Comparison of ENCODE assay signal across 11 cellular contexts in the genomic region with DNA sequence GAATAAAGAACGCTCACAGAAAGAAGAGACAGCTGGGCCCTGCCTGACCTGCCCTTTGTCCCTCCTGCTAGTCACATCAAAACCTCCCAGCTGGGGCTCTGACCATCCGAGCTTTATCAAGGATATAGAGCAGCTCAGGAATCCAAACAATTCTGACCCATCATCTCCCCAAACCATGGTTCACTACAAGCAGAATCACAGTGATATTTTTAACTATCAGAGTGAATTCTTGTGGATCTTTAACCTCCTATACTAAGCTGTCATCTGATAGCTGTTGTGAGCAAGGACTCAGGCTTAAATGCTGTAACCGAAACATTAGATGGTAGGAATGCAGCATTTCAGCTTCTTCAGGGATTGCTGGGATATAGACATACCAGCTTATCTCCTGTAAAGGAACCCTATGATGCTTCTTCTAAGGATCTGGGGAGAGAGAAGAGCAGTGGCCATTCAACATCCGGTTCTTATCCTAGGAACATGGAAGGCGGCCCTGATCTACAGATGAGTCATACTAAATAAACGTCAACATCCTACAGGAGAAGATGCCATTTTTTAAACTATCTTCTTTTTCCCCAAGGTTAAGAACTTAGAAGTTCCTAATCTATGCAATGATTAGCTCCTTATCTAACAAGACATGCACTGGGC.
DNase-seq lines count a peak whose midpoint lies in the region; ATAC-seq, FAIRE-seq and TF ChIP-seq lines count a peak whose summit lies in the region.
"Had no signal": no experiment of that assay in that cellular context is flagged by ENCODE, and none has a peak within 500 bp of the region (broad histone marks: within the 10 kb centered on the region; RNA-seq: fewer than 3 reads in every experiment).

No MANE protein-coding gene starts in this region.

- H3K79me2 ChIP-seq in H1 (ENCODE audit: control insufficient read depth in 1 of 2, insufficient read depth in 2 of 2, low read length in 2 of 2) (no peaks in the 10 kb centered on the region), mesendoderm (ENCODE audit: control insufficient read depth, insufficient read depth, low read length) (no peaks in the 10 kb centered on the region)

- H2BK120ac ChIP-seq in H1 (replicated peaks; ENCODE audit: low read depth, low read length) (no peak overlapping the region), mesendoderm (ENCODE audit: low read depth, low read length) (no peak overlapping the region)

- H4K91ac ChIP-seq in H1 (replicated peaks; ENCODE audit: insufficient read length, low read length) = peak overlapping the region; percentile 70

- H4K8ac ChIP-seq in H1 (ENCODE audit: extremely low read depth, insufficient read depth, low read length) = no peak overlapping the region
- H4K8ac ChIP-seq in mesendoderm (ENCODE audit: low read depth, low read length) = no peak overlapping the region

- TF ChIP-seq RAD21 in A549 (conservative IDR thresholded peaks at IDR 0.05 in 1 of 2, IDR thresholded peaks at IDR 0.05 in 1 of 2) (no peak), H1 (IDR thresholded peaks at IDR 0.05 in 1 of 2, conservative IDR thresholded peaks at IDR 0.05 in 1 of 2; ENCODE audit: low read depth in 2 of 2, low read length in 2 of 2) (no peak)

- H3K27me3 ChIP-seq in H1 (replicated peaks in 1 of 4; ENCODE audit: control insufficient read depth in 3 of 4, extremely low read depth in 1 of 4, insufficient read depth in 3 of 4, low read length in 3 of 4) = no peaks in the 10 kb centered on the region
- H3K27me3 ChIP-seq in mesendoderm (ENCODE audit: insufficient read depth, low read length, poor library complexity) = no peaks in the 10 kb centered on the region

- no peak for TF ChIP-seq POLR2A in A549 (IDR thresholded peaks at IDR 0.05; ENCODE audit: low read length)
- no peak for TF ChIP-seq POLR2A in H1 (IDR thresholded peaks at IDR 0.05; ENCODE audit: control extremely low read depth in 1 of 2, low read depth in 2 of 2, low read length in 2 of 2)

- H3K79me1 ChIP-seq in H1 (ENCODE audit: low read depth, low read length) (no peaks in the 10 kb centered on the region), mesendoderm (ENCODE audit: low read length) (peaks cover 3% of the 10 kb centered on the region)

- no peak overlapping the region for H3K23ac ChIP-seq in H1 (ENCODE audit: insufficient read length)
- no peak overlapping the region for H3K23ac ChIP-seq in mesendoderm (ENCODE audit: low read length)

- H3K27ac ChIP-seq in A549 = peak overlapping the region in 1 of 2 experiments; percentile 41; a peak in 3 of 6 replicates
- H3K27ac ChIP-seq in H1 (ENCODE audit: low read depth, low read length) = no peak overlapping the region
- peak overlapping the region; percentile 84 for H3K27ac ChIP-seq in mesendoderm (ENCODE audit: low read depth, low read length)

- H2BK20ac ChIP-seq in H1 (ENCODE audit: low read length) = peak overlapping the region; percentile 66; the same call in 1 of the 2 replicates

- no peak for TF ChIP-seq EP300 in A549 (IDR thresholded peaks at IDR 0.05)
- no peak for TF ChIP-seq EP300 in H1 (IDR thresholded peaks at IDR 0.05; ENCODE audit: borderline replicate concordance in 1 of 2, low read depth in 2 of 2, low read length in 2 of 2)

- no peak for FAIRE-seq in A549 (lab: Jason Lieb, UNC)
- FAIRE-seq in H1 (lab: Jason Lieb, UNC) = peak; percentile 78

- H3K4me2 ChIP-seq in A549 = peak overlapping the region; percentile 6; the same call in 1 of the 3 replicates
- peak overlapping the region; percentile 2 to 14; a peak in 1 of 4 replicates for H3K4me2 ChIP-seq in H1 (ENCODE audit: insufficient read depth in 1 of 2, low read depth in 2 of 2, low read length in 2 of 2)
- no peak overlapping the region for H3K4me2 ChIP-seq in mesendoderm (ENCODE audit: low read length)

- H3K14ac ChIP-seq in H1 (ENCODE audit: insufficient read length) = no peak overlapping the region

- peaks cover 12% of the 10 kb centered on the region for H3K4me1 ChIP-seq in A549
- H3K4me1 ChIP-seq in H1 (replicated peaks in 1 of 4; ENCODE audit: control insufficient read depth in 3 of 4, insufficient read depth in 4 of 4, low read length in 3 of 4) = peaks cover 0 to 19% (median 14%) of the 10 kb centered on the region in 4 experiments; a peak in 6 of 7 replicates
- H3K4me1 ChIP-seq in mesendoderm (ENCODE audit: control insufficient read depth, low read depth, low read length) = peaks cover 17% of the 10 kb centered on the region

- H3K9ac ChIP-seq in H1 (replicated peaks in 1 of 4; ENCODE audit: extremely low read depth in 1 of 4, low read depth in 3 of 4, low read length in 3 of 4) (no peak overlapping the region), mesendoderm (ENCODE audit: low read length) (no peak overlapping the region)

- H4K20me1 ChIP-seq in H1 (replicated peaks in 1 of 2; ENCODE audit: control insufficient read depth in 1 of 2, insufficient read depth in 2 of 2, low read length in 2 of 2) = peaks cover 0 to 3% of the 10 kb centered on the region in 2 experiments

- no peak overlapping the region for H2BK15ac ChIP-seq in H1 (ENCODE audit: low read length)
- H2BK15ac ChIP-seq in mesendoderm (replicated peaks; ENCODE audit: low read depth) = no peak overlapping the region

- H2AK5ac ChIP-seq in H1 (ENCODE audit: low read depth, low read length) = no peak overlapping the region
- H2AK5ac ChIP-seq in mesendoderm (ENCODE audit: low read length) = no peak overlapping the region

- no peak overlapping the region for H3K18ac ChIP-seq in H1 (ENCODE audit: extremely low read depth, low read length)
- no peak overlapping the region for H3K18ac ChIP-seq in mesendoderm (ENCODE audit: low read length)

- CTCF ChIA-PET in A549 (lab: Yijun Ruan, JAX) (interaction anchor here (1.5 to 2.7 kb wide), 2 partner anchors 9 to 13 kb away, joined by 7 to 9 read pairs; no protein-coding TSS in a partner anchor), H1 (lab: Charles Lee; ENCODE audit: partially characterized antibody) (interaction anchor here (0.8 to 3.0 kb wide), 13 partner anchors 10 to 187 kb away, joined by 3 to 12 read pairs (median 3); a partner anchor contains a TSS)

- DNase-seq in A549 (ENCODE audit: low read depth in 1 of 2, low spot score in 1 of 2) = peak in 1 of 2 experiments; percentile 24
- DNase-seq in LHCN-M2 (ENCODE audit: low read depth) = peak; percentile 91
- DNase-seq in H1 (ENCODE audit: low read depth in 1 of 2, low spot score in 2 of 2) = no peak
- DNase-seq in mesendoderm = peak; percentile 95
- no peak for DNase-seq in SHP77 treated with DMSO at 0.1 percent for 48 hours (lab: John Stamatoyannopoulos, UW)
- DNase-seq in NCI-H748 treated with DMSO at 0.1 percent for 48 hours (lab: John Stamatoyannopoulos, UW) = no peak
- DNase-seq: NCI-H510A, right cardiac atrium, T-helper 17 cell had no signal

- no peak overlapping the region for H2AFZ ChIP-seq in H1 (ENCODE audit: low read length)

- TF ChIP-seq CTCF in A549 (IDR thresholded peaks at IDR 0.05) (no peak), H1 (IDR thresholded peaks at IDR 0.05; ENCODE audit: control extremely low read depth in 1 of 3, insufficient read depth in 1 of 3, low read depth in 1 of 3, low read length in 3 of 3) (no peak)

- H3K36me3 ChIP-seq in H1 (ENCODE audit: control insufficient read depth in 2 of 4, insufficient read depth in 4 of 4, low read length in 3 of 4) (no peaks in the 10 kb centered on the region), mesendoderm (ENCODE audit: control insufficient read depth, insufficient read depth, low read length) (no peaks in the 10 kb centered on the region)

- no peak overlapping the region for H3K4ac ChIP-seq in H1 (replicated peaks; ENCODE audit: insufficient read length, low read depth, low read length)
- H3K4ac ChIP-seq in mesendoderm (ENCODE audit: low read depth, low read length) = no peak overlapping the region

- peak; percentile 55 to 73; a peak in 4 of 6 replicates for ATAC-seq in A549
- ATAC-seq in HG02623 (IDR thresholded peaks at IDR 0.05; ENCODE audit: unreplicated experiment) = no peak
- ATAC-seq in HG03139 (IDR thresholded peaks at IDR 0.05; ENCODE audit: unreplicated experiment) = no peak
- ATAC-seq: T-helper 17 cell had no signal

- no peaks in the 10 kb centered on the region for H3K9me3 ChIP-seq in A549
- H3K9me3 ChIP-seq in H1 (ENCODE audit: insufficient read depth in 2 of 2, low read depth in 1 of 2, low read length in 1 of 2) = no peaks in the 10 kb centered on the region

- H4K5ac ChIP-seq in H1 (ENCODE audit: insufficient read length, low read depth, low read length) (no peak overlapping the region), mesendoderm (ENCODE audit: low read length) (no peak overlapping the region)

- H2BK5ac ChIP-seq in H1 (ENCODE audit: low read depth, low read length) (no peak overlapping the region), mesendoderm (ENCODE audit: low read length) (no peak overlapping the region)

- POLR2A ChIA-PET in A549 (lab: Yijun Ruan, JAX) (interaction anchor here (1.1 kb wide), 1 partner anchor 138 kb away, joined by 3 read pairs; a partner anchor contains a TSS), H1 (lab: Charles Lee; ENCODE audit: partially characterized antibody) (interaction anchor here (0.8 to 2.2 kb wide), 11 partner anchors 8 to 222 kb away, joined by 3 to 7 read pairs (median 4); a partner anchor contains a TSS)

- H3K4me3 ChIP-seq in A549 = no peak overlapping the region
- no peak overlapping the region; a peak in 1 of 8 replicates for H3K4me3 ChIP-seq in H1 (ENCODE audit: extremely low read depth in 1 of 4, insufficient read depth in 2 of 4, low read depth in 3 of 4, low read length in 4 of 4)
- H3K4me3 ChIP-seq in mesendoderm (ENCODE audit: low read length) = no peak overlapping the region

- peak overlapping the region; percentile 2; the same call in 1 of the 2 replicates for H2BK12ac ChIP-seq in H1 (ENCODE audit: low read depth, low read length)

- 50% methylated on average over 6 of the region's 6 CpGs for WGBS in A549 (ENCODE audit: missing lambda C conversion rate)
- WGBS in H1 (ENCODE audit: extremely low coverage in 1 of 2, insufficient coverage in 1 of 2, insufficient read length in 1 of 2, insufficient replicate concordance in 2 of 2, low coverage in 1 of 2, low lambda C conversion rate in 2 of 2, missing lambda C conversion rate in 1 of 2), 2 experiments = 58% methylated on average over 6 of the region's 6 CpGs; no CpG with 5 or more reads in 1 of the 2 experiments
- no CpG with 5 or more reads among the region's 6 CpGs for WGBS in mesendoderm (ENCODE audit: extremely low coverage, insufficient coverage, low lambda C conversion rate)

- peaks cover 4% of the 10 kb centered on the region; the same call in 1 of the 2 replicates for H3K23me2 ChIP-seq in H1 (ENCODE audit: low read depth, low read length)

- no peak overlapping the region for H3K56ac ChIP-seq in H1 (replicated peaks; ENCODE audit: insufficient read length, low read depth, low read length)
- H3K56ac ChIP-seq in mesendoderm (ENCODE audit: low read length) = peak overlapping the region; percentile 40

TF ChIP-seq in A549, 52 proteins besides CTCF, POLR2A, EP300 and RAD21:
- no peak for TF ChIP-seq FOSL2 (IDR thresholded peaks at IDR 0.05)
- TF ChIP-seq FOSL2 (CRISPR knock-in tag; IDR thresholded peaks at IDR 0.05) = peak; percentile 75
- TF ChIP-seq ZFP36 (IDR thresholded peaks at IDR 0.05; ENCODE audit: borderline replicate concordance, partially characterized antibody) = no peak
TF ChIP-seq in A549: peak in this region for 1.

Comparison
In these comparisons a context has a peak if more than half of its experiments do, and no peak if none do; other contexts are left out.
1. ATAC-seq: peak in A549 (2 of 2); none in HG02623 (single experiment) and HG03139 (single experiment).
2. DNase-seq: peak in LHCN-M2 (single experiment) and mesendoderm (single experiment); none in H1 (0 of 2), SHP77 treated with DMSO at 0.1 percent for 48 hours (single experiment) and NCI-H748 treated with DMSO at 0.1 percent for 48 hours (single experiment).